In the genomic region with DNA sequence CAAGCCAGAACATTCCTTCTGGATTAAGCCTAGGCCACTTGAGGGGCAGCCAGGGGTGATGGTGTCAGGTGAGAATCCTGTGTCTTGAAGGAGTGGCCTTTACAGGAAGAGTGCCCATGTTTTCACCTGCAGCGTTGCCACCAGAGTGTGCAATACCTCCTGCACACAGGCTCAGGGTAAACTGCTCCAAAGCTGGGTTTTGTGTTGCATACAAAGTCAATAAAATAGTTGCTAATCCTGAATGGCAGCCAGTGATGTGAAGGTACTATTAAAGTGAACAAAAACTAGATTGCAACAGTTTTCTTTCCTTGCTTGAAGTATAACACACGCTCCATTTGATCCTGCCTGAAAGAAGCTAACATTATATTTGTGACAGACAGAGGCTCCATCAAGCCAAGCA, we compare ENCODE assay signal across 21 cellular contexts.
"Had no signal": no experiment of that assay in that cellular context is flagged by ENCODE, and none has a peak within 500 bp of the region (broad histone marks: within the 10 kb centered on the region; RNA-seq: fewer than 3 reads in every experiment).

No MANE protein-coding gene starts in this region.

- H3K36me3 ChIP-seq: ascending aorta, esophagus muscularis mucosa, heart right ventricle, neural progenitor cell, right lobe of liver had no signal

- H3K4me3 ChIP-seq: ascending aorta, esophagus muscularis mucosa, heart right ventricle, neural progenitor cell, right lobe of liver, testis had no signal

- H3K4me1 ChIP-seq: heart right ventricle, testis had no signal

- DNase-seq: activated CD4-positive, alpha-beta T cell treated with anti-CD3 and anti-CD28 coated beads, Interleukin-2, amount 10 ng/mL, durations not matched to agents 24 days and 14 days; activated CD8-positive, alpha-beta T cell treated with anti-CD3 and anti-CD28 coated beads for 36 hours; activated effector memory CD4-positive, alpha-beta T cell treated with Interleukin-2 at 50 U/mL for 16 hours; activated naive CD4-positive, alpha-beta T cell treated with anti-CD3 and anti-CD28 coated beads, Interleukin-2, amount 10 ng/mL, durations not matched to agents 7 days and 5 days; activated T-cell treated with anti-CD3 and anti-CD28 coated beads, Interleukin-2, amount 50 U/mL, for 4 hours; effector CD4-positive, alpha-beta T cell; heart right ventricle; left ventricle myocardium superior; right lobe of liver; small intestine; stimulated activated CD4-positive, alpha-beta T cell treated with anti-CD3 and anti-CD28 coated beads, Interleukin-15, amount 100 ng/mL, for 24 hours; stimulated activated CD4-positive, alpha-beta T cell treated with anti-CD3 and anti-CD28 coated beads, Interleukin-2, amount 100 ng/mL, for 48 hours; T-helper 1 cell; T-helper 9 cell; testis had no signal

- H3K27ac ChIP-seq: ascending aorta, esophagus muscularis mucosa, heart right ventricle, neural progenitor cell, right lobe of liver, testis had no signal

- H3K27me3 Mint-ChIP-seq: activated CD4-positive, alpha-beta T cell treated with anti-CD3 and anti-CD28 coated beads, Interleukin-2, amount 10 ng/mL, durations not matched to agents 24 days and 14 days; progenitor cell of endocrine pancreas; type B pancreatic cell had no signal

- H3K4me1 Mint-ChIP-seq: stimulated activated effector memory CD8-positive, alpha-beta T cell treated with anti-CD3 and anti-CD28 coated beads, Interleukin-12 subunit alpha, Interleukin-12 subunit beta, amount 100 ng/mL, for 72 hours had no signal

- H3K36me3 Mint-ChIP-seq: activated naive CD4-positive, alpha-beta T cell treated with anti-CD3 and anti-CD28 coated beads, Interleukin-2, amount 10 ng/mL, durations not matched to agents 7 days and 5 days; stimulated activated effector memory CD8-positive, alpha-beta T cell treated with anti-CD3 and anti-CD28 coated beads, Interleukin-12 subunit alpha, Interleukin-12 subunit beta, amount 100 ng/mL, for 72 hours; type B pancreatic cell had no signal

- H3K4me3 Mint-ChIP-seq: activated CD4-positive, alpha-beta T cell treated with anti-CD3 and anti-CD28 coated beads, Interleukin-2, amount 10 ng/mL, durations not matched to agents 24 days and 14 days; activated CD8-positive, alpha-beta T cell treated with anti-CD3 and anti-CD28 coated beads for 36 hours; activated naive CD4-positive, alpha-beta T cell treated with anti-CD3 and anti-CD28 coated beads, Interleukin-2, amount 10 ng/mL, durations not matched to agents 7 days and 5 days; activated T-cell treated with anti-CD3 and anti-CD28 coated beads, Interleukin-2, amount 50 U/mL, for 4 hours; neural progenitor cell; stimulated activated effector memory CD8-positive, alpha-beta T cell treated with anti-CD3 and anti-CD28 coated beads, Interleukin-12 subunit alpha, Interleukin-12 subunit beta, amount 100 ng/mL, for 72 hours; type B pancreatic cell had no signal

- H3K9me3 Mint-ChIP-seq: activated CD4-positive, alpha-beta T cell treated with anti-CD3 and anti-CD28 coated beads, Interleukin-2, amount 10 ng/mL, durations not matched to agents 24 days and 14 days; activated naive CD4-positive, alpha-beta T cell treated with anti-CD3 and anti-CD28 coated beads, Interleukin-2, amount 10 ng/mL, durations not matched to agents 7 days and 5 days; activated T-cell treated with anti-CD3 and anti-CD28 coated beads, Interleukin-2, amount 50 U/mL, for 4 hours; stimulated activated effector memory CD8-positive, alpha-beta T cell treated with anti-CD3 and anti-CD28 coated beads, Interleukin-12 subunit alpha, Interleukin-12 subunit beta, amount 100 ng/mL, for 72 hours; type B pancreatic cell had no signal

- H3K27me3 ChIP-seq: ascending aorta, esophagus muscularis mucosa, heart right ventricle, neural progenitor cell, right lobe of liver, testis had no signal

- H3K9me3 ChIP-seq: ascending aorta, right lobe of liver, testis had no signal

- H3K27ac Mint-ChIP-seq: activated CD4-positive, alpha-beta T cell treated with anti-CD3 and anti-CD28 coated beads, Interleukin-2, amount 10 ng/mL, durations not matched to agents 24 days and 14 days; activated CD8-positive, alpha-beta T cell treated with anti-CD3 and anti-CD28 coated beads for 36 hours; activated naive CD4-positive, alpha-beta T cell treated with anti-CD3 and anti-CD28 coated beads, Interleukin-2, amount 10 ng/mL, durations not matched to agents 7 days and 5 days; neural progenitor cell; progenitor cell of endocrine pancreas; stimulated activated effector memory CD8-positive, alpha-beta T cell treated with anti-CD3 and anti-CD28 coated beads, Interleukin-12 subunit alpha, Interleukin-12 subunit beta, amount 100 ng/mL, for 72 hours; type B pancreatic cell had no signal

- ATAC-seq: activated CD8-positive, alpha-beta T cell treated with anti-CD3 and anti-CD28 coated beads for 36 hours; activated T-cell treated with anti-CD3 and anti-CD28 coated beads, Interleukin-2, amount 50 U/mL, for 4 hours; heart right ventricle; left ventricle myocardium superior; stimulated activated effector memory CD8-positive, alpha-beta T cell treated with anti-CD3 and anti-CD28 coated beads, Interleukin-12 subunit alpha, Interleukin-12 subunit beta, amount 100 ng/mL, for 72 hours had no signal
